Comparison of ENCODE assay signal across 9 cellular contexts in the genomic region with DNA sequence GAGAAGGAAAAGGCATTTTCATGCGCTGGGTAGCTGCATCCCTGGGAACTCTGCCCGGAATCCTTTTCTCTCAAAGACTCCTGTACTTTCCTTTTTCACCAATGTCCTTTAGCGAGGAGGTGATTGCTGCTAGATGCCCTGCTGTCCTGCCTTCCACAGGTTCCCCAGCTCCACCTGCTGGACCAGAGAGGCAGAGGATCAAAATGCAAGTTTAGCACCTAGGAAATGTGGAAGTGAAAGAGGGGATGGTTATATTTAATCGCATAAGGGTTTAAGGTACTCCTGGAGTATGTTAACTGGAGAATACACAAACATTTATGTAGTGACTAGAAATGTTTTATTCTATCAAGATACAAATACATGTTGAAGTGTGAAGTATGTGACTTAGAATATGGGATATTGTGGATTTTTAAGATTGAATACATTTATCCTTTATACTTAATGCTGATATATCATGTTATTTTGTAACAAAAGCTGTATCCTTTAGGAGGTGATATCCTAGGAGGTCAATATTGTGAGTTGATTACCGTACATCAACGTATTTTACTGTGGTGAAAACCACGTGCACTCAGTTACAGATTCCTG.
DNase-seq lines count a peak whose midpoint lies in the region; ATAC-seq and TF ChIP-seq lines count a peak whose summit lies in the region.
"Had no signal": no experiment of that assay in that cellular context is flagged by ENCODE, and none has a peak within 500 bp of the region (broad histone marks: within the 10 kb centered on the region; RNA-seq: fewer than 3 reads in every experiment).

No MANE protein-coding gene starts in this region.

- ATAC-seq in GM19023 (IDR thresholded peaks at IDR 0.05; ENCODE audit: unreplicated experiment) (peak; percentile 63), HG03442 (IDR thresholded peaks at IDR 0.05; ENCODE audit: unreplicated experiment) (peak; percentile 83)
- no peak for ATAC-seq in naive thymus-derived CD8-positive, alpha-beta T cell
- no peak for ATAC-seq in activated naive CD8-positive, alpha-beta T cell treated with anti-CD3 and anti-CD28 coated beads, Interleukin-2, amount 50 U/mL, for 24 hours

- H3K9me3 ChIP-seq in OCI-LY3 (ENCODE audit: insufficient read depth, low read length) (no peaks in the 10 kb centered on the region), fibroblast of lung (ENCODE audit: control insufficient read depth, insufficient read depth, low read depth, low read length) (no peaks in the 10 kb centered on the region)
- H3K9me3 ChIP-seq: neutrophil had no signal

- no peak overlapping the region for H3K27ac Mint-ChIP-seq in naive thymus-derived CD8-positive, alpha-beta T cell
- H3K27ac Mint-ChIP-seq in activated naive CD8-positive, alpha-beta T cell treated with anti-CD3 and anti-CD28 coated beads, Interleukin-2, amount 50 U/mL, for 24 hours: no peak overlapping the region

- H3K4me2 ChIP-seq in OCI-LY3 (ENCODE audit: low read length) (peak overlapping the region; percentile 39), fibroblast of lung (ENCODE audit: extremely low read depth, insufficient read depth, low read length) (no peak overlapping the region)

- peaks cover 12% of the 10 kb centered on the region for H3K4me1 ChIP-seq in OCI-LY3 (ENCODE audit: low read length)
- H3K4me1 ChIP-seq in fibroblast of lung (ENCODE audit: control insufficient read depth, extremely low read depth, insufficient read depth, low read length): no peaks in the 10 kb centered on the region

- no peak overlapping the region for H2AFZ ChIP-seq in OCI-LY3 (ENCODE audit: low read depth, low read length)
- no peak overlapping the region for H2AFZ ChIP-seq in fibroblast of lung (ENCODE audit: low read length)

- H3K36me3 ChIP-seq in OCI-LY3 (replicated peaks; ENCODE audit: low read depth, low read length): no peaks in the 10 kb centered on the region
- H3K36me3 ChIP-seq in fibroblast of lung (ENCODE audit: control insufficient read depth, insufficient read depth, low read length): no peaks in the 10 kb centered on the region

- H3K4me3 ChIP-seq in OCI-LY3 (ENCODE audit: low read length): no peak overlapping the region
- no peak overlapping the region for H3K4me3 ChIP-seq in fibroblast of lung (replicated peaks in 1 of 4; ENCODE audit: control extremely low read depth in 1 of 4, insufficient read depth in 1 of 4, low read depth in 3 of 4, low read length in 4 of 4)
- no peak overlapping the region for H3K4me3 ChIP-seq in retinal pigment epithelial cell (ENCODE audit: low read length)

- no peaks in the 10 kb centered on the region for H3K27me3 Mint-ChIP-seq in naive thymus-derived CD8-positive, alpha-beta T cell
- H3K27me3 Mint-ChIP-seq in activated naive CD8-positive, alpha-beta T cell treated with anti-CD3 and anti-CD28 coated beads, Interleukin-2, amount 50 U/mL, for 24 hours: no peaks in the 10 kb centered on the region

- peaks cover 0 to 2% (median 0%) of the 10 kb centered on the region in 4 donors for H3K4me1 Mint-ChIP-seq in naive thymus-derived CD8-positive, alpha-beta T cell
- H3K4me1 Mint-ChIP-seq in activated naive CD8-positive, alpha-beta T cell treated with anti-CD3 and anti-CD28 coated beads, Interleukin-2, amount 50 U/mL, for 24 hours: no peaks in the 10 kb centered on the region

- H3K79me2 ChIP-seq in OCI-LY3 (ENCODE audit: low read length) (no peaks in the 10 kb centered on the region), fibroblast of lung (ENCODE audit: control insufficient read depth, insufficient read depth, low read length) (no peaks in the 10 kb centered on the region)

- H3K9ac ChIP-seq in OCI-LY3 (ENCODE audit: low read length) (no peak overlapping the region), fibroblast of lung (ENCODE audit: insufficient read depth, low read length) (no peak overlapping the region)

- H3K36me3 Mint-ChIP-seq in naive thymus-derived CD8-positive, alpha-beta T cell: peaks cover 5 to 81% (median 38%) of the 10 kb centered on the region in 3 donors
- peaks cover 4% of the 10 kb centered on the region for H3K36me3 Mint-ChIP-seq in activated naive CD8-positive, alpha-beta T cell treated with anti-CD3 and anti-CD28 coated beads, Interleukin-2, amount 50 U/mL, for 24 hours (ENCODE audit: low read depth)

- peak; percentile 65 for TF ChIP-seq CTCF in OCI-LY3 (IDR thresholded peaks at IDR 0.05; ENCODE audit: low read depth, low read length)
- peak; percentile 37 to 60 for TF ChIP-seq CTCF in fibroblast of lung (conservative IDR thresholded peaks at IDR 0.05 in 1 of 2, IDR thresholded peaks at IDR 0.05 in 1 of 2; ENCODE audit: low read depth in 1 of 2, low read length in 2 of 2)
- peak; percentile 85 for TF ChIP-seq CTCF in retinal pigment epithelial cell (conservative IDR thresholded peaks at IDR 0.05; ENCODE audit: low read depth, low read length)

- no peaks in the 10 kb centered on the region for H3K9me3 Mint-ChIP-seq in naive thymus-derived CD8-positive, alpha-beta T cell
- no peaks in the 10 kb centered on the region for H3K9me3 Mint-ChIP-seq in activated naive CD8-positive, alpha-beta T cell treated with anti-CD3 and anti-CD28 coated beads, Interleukin-2, amount 50 U/mL, for 24 hours

- H3K27ac ChIP-seq in OCI-LY3 (ENCODE audit: low read length) (no peak overlapping the region), fibroblast of lung (ENCODE audit: insufficient read depth, low read length) (no peak overlapping the region)
- H3K27ac ChIP-seq: neutrophil had no signal

- H4K20me1 ChIP-seq in OCI-LY3 (ENCODE audit: insufficient read depth, low read length) (no peaks in the 10 kb centered on the region), fibroblast of lung (ENCODE audit: control insufficient read depth, extremely low read depth, insufficient read depth, low read length) (no peaks in the 10 kb centered on the region)

- peak; percentile 84 for DNase-seq in DMS53 (lab: John Stamatoyannopoulos, UW)
- peak; percentile 27 to 39 for DNase-seq in fibroblast of lung (ENCODE audit: low read depth in 2 of 2)
- no peak for DNase-seq in retinal pigment epithelial cell (ENCODE audit: low read depth)
- DNase-seq in naive thymus-derived CD8-positive, alpha-beta T cell: no peak
- no peak for DNase-seq in activated naive CD8-positive, alpha-beta T cell treated with anti-CD3 and anti-CD28 coated beads, Interleukin-2, amount 50 U/mL, for 24 hours

- H3K4me3 Mint-ChIP-seq in naive thymus-derived CD8-positive, alpha-beta T cell: no peak overlapping the region
- no peak overlapping the region for H3K4me3 Mint-ChIP-seq in activated naive CD8-positive, alpha-beta T cell treated with anti-CD3 and anti-CD28 coated beads, Interleukin-2, amount 50 U/mL, for 24 hours

- no peaks in the 10 kb centered on the region for H3K27me3 ChIP-seq in OCI-LY3 (ENCODE audit: low read depth, low read length)
- H3K27me3 ChIP-seq in fibroblast of lung (ENCODE audit: control insufficient read depth, insufficient read depth, low read length): no peaks in the 10 kb centered on the region
- H3K27me3 ChIP-seq: neutrophil had no signal

- POLR2A ChIA-PET in naive thymus-derived CD8-positive, alpha-beta T cell (lab: Charles Lee): no interaction called here

Comparison
In these comparisons a context has a peak if more than half of its experiments do, and no peak if none do; other contexts are left out.
1. DNase-seq: peak in DMS53 (single experiment) and fibroblast of lung (2 of 2); none in retinal pigment epithelial cell (single experiment), naive thymus-derived CD8-positive, alpha-beta T cell (0 of 10) and activated naive CD8-positive, alpha-beta T cell treated with anti-CD3 and anti-CD28 coated beads, Interleukin-2, amount 50 U/mL, for 24 hours (single experiment).
2. ATAC-seq: peak in GM19023 (single experiment) and HG03442 (single experiment); none in naive thymus-derived CD8-positive, alpha-beta T cell (0 of 2) and activated naive CD8-positive, alpha-beta T cell treated with anti-CD3 and anti-CD28 coated beads, Interleukin-2, amount 50 U/mL, for 24 hours (single experiment).
3. Peak in every context shown above with its lines, with median percentiles within 50 percentile points of each other: CTCF ChIP-seq.